In the genomic region with DNA sequence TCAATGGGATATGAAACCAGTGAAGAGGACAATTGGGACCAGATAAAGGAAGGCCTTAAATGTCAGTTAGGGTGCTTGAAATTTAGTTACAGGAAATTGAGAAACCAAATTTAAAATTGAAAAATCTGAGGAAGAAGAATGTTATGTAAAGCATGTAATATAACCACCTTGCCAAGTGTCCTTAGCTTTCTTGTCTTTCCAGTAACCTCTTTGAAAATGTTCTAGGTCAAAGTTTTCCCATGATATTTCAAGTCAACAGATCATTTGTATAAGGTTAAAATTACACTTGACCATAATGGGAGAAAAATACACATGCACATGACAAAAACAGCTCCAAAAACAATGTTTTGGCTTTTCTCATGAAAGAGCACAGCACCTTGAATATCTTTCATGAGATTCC, we compare ENCODE assay signal across 20 cellular contexts. TPM values are rescaled to one million over a fixed set of nuclear protein-coding genes. Genes with fewer than 3 reads are reported as not detected.
A peak's percentile ranks its signal among the peaks of the same experiment; 100 is the strongest.
DNase-seq lines count a peak whose midpoint lies in the region; ATAC-seq and TF ChIP-seq lines count a peak whose summit lies in the region.
"Had no signal": no experiment of that assay in that cellular context is flagged by ENCODE, and none has a peak within 500 bp of the region (broad histone marks: within the 10 kb centered on the region; RNA-seq: fewer than 3 reads in every experiment).

No MANE protein-coding gene starts in this region.

- H3K4me3 Mint-ChIP-seq in activated CD8-positive, alpha-beta T cell treated with anti-CD3 and anti-CD28 coated beads, Interleukin-2, amount 10 ng/mL, durations not matched to agents 7 days and 5 days = no peak overlapping the region
- H3K4me3 Mint-ChIP-seq: HFFc6 had no signal

- no peaks in the 10 kb centered on the region for H3K27me3 Mint-ChIP-seq in activated CD8-positive, alpha-beta T cell treated with anti-CD3 and anti-CD28 coated beads, Interleukin-2, amount 10 ng/mL, durations not matched to agents 7 days and 5 days (ENCODE audit: low read depth)
- H3K27me3 Mint-ChIP-seq: CD4-positive, alpha-beta memory T cell had no signal

- no peaks in the 10 kb centered on the region for H3K4me1 Mint-ChIP-seq in activated CD8-positive, alpha-beta T cell treated with anti-CD3 and anti-CD28 coated beads, Interleukin-2, amount 10 ng/mL, durations not matched to agents 7 days and 5 days (ENCODE audit: low read depth)
- H3K4me1 Mint-ChIP-seq: CD4-positive, alpha-beta memory T cell had no signal

- H3F3A ChIP-seq in GM23248 (ENCODE audit: insufficient read depth) = peaks cover 11% of the 10 kb centered on the region

- H3K27ac ChIP-seq in GM23248 (no peak overlapping the region), transverse colon (no peak overlapping the region)
- H3K27ac ChIP-seq: A549 had no signal

- intact Hi-C loops in transverse colon (cut with DNase I; ENCODE audit: low total_unique reads) = no loop called here

- H3K9ac ChIP-seq in GM23248 = no peak overlapping the region

- in situ Hi-C loops in GM23248 (cut with MboI) (no loop called here), transverse colon (cut with MboI; ENCODE audit: low pct_ligation_motif_present in 1 of 4, low pct_unique_long_range_greater_than_20kb in 1 of 4, low sequenced_read_pairs in 3 of 4) (no loop called here)

- H3K36me3 Mint-ChIP-seq in activated CD8-positive, alpha-beta T cell treated with anti-CD3 and anti-CD28 coated beads, Interleukin-2, amount 10 ng/mL, durations not matched to agents 7 days and 5 days (ENCODE audit: low read depth) = no peaks in the 10 kb centered on the region

- H3K9me2 ChIP-seq in GM23248 (ENCODE audit: insufficient read depth) = no peaks in the 10 kb centered on the region

- POLR2A ChIA-PET in activated CD8-positive, alpha-beta T cell treated with anti-CD3 and anti-CD28 coated beads, Interleukin-2, amount 10 ng/mL, durations not matched to agents 7 days and 5 days (lab: Charles Lee) = no interaction called here

- no peak overlapping the region for H3K27ac Mint-ChIP-seq in activated CD8-positive, alpha-beta T cell treated with anti-CD3 and anti-CD28 coated beads, Interleukin-2, amount 10 ng/mL, durations not matched to agents 7 days and 5 days
- H3K27ac Mint-ChIP-seq: CD4-positive, alpha-beta memory T cell; HFFc6 had no signal

- CTCF ChIA-PET in activated CD8-positive, alpha-beta T cell treated with anti-CD3 and anti-CD28 coated beads, Interleukin-2, amount 10 ng/mL, durations not matched to agents 7 days and 5 days (lab: Charles Lee) = interaction anchor here (1.7 kb wide), 1 partner anchor 19 kb away, joined by 7 read pairs; no protein-coding TSS in a partner anchor

- no peak for TF ChIP-seq EP300 in transverse colon (IDR thresholded peaks at IDR 0.05; ENCODE audit: low read depth)

- H3K36me3 ChIP-seq in GM23248 (ENCODE audit: low read depth) = no peaks in the 10 kb centered on the region
- no peaks in the 10 kb centered on the region for H3K36me3 ChIP-seq in transverse colon
- H3K36me3 ChIP-seq: HAP-1 had no signal

- H3K9me3 Mint-ChIP-seq in activated CD8-positive, alpha-beta T cell treated with anti-CD3 and anti-CD28 coated beads, Interleukin-2, amount 10 ng/mL, durations not matched to agents 7 days and 5 days (ENCODE audit: insufficient read depth) = no peaks in the 10 kb centered on the region
- H3K9me3 Mint-ChIP-seq: HFFc6 had no signal

- H4K20me1 ChIP-seq in GM23248 (ENCODE audit: insufficient read depth) = no peaks in the 10 kb centered on the region

- H2AFZ ChIP-seq in GM23248 = no peak overlapping the region

- no peak for ATAC-seq in activated CD8-positive, alpha-beta T cell treated with anti-CD3 and anti-CD28 coated beads, Interleukin-2, amount 10 ng/mL, durations not matched to agents 7 days and 5 days
- ATAC-seq: A549 had no signal

- H3K4me1 ChIP-seq in GM23248 (ENCODE audit: insufficient read depth) = peaks cover 19% of the 10 kb centered on the region
- no peaks in the 10 kb centered on the region for H3K4me1 ChIP-seq in transverse colon
- H3K4me1 ChIP-seq: A549, HAP-1 had no signal

- H3K79me2 ChIP-seq in GM23248 (ENCODE audit: insufficient read depth) = no peaks in the 10 kb centered on the region

- H3K4me3 ChIP-seq in GM23248 = no peak overlapping the region
- H3K4me3 ChIP-seq in choroid plexus epithelial cell (ENCODE audit: low read depth, low read length) = no peak overlapping the region
- no peak overlapping the region for H3K4me3 ChIP-seq in transverse colon
- H3K4me3 ChIP-seq: A549, HAP-1 had no signal

- H3K9me3 ChIP-seq in GM23248 (ENCODE audit: low read depth) = no peaks in the 10 kb centered on the region
- H3K9me3 ChIP-seq in transverse colon = no peaks in the 10 kb centered on the region
- H3K9me3 ChIP-seq: A549, HAP-1 had no signal

- no peak for DNase-seq in GM23248
- DNase-seq in choroid plexus epithelial cell (ENCODE audit: low read depth) = peak; percentile 58
- peak; percentile 41 for DNase-seq in iris pigment epithelial cell (ENCODE audit: low read depth)
- DNase-seq in activated CD8-positive, alpha-beta T cell treated with anti-CD3 and anti-CD28 coated beads, Interleukin-2, amount 10 ng/mL, durations not matched to agents 7 days and 5 days = no peak
- no peak for DNase-seq in transverse colon
- DNase-seq in T-helper 1 cell = no peak
- DNase-seq: 8988T; ACHN; C1 segment of cervical spinal cord; Calu3; CD4-positive, alpha-beta memory T cell; COR-L47; DMS53; DMS79 treated with DMSO at 0.1 percent for 48 hours; GF-D8; GOT3; HFFc6 had no signal

- TF ChIP-seq CTCF in choroid plexus epithelial cell (conservative IDR thresholded peaks at IDR 0.05; ENCODE audit: low read depth, low read length) = no peak
- TF ChIP-seq CTCF in transverse colon (IDR thresholded peaks at IDR 0.05) = no peak

- H3K27me3 ChIP-seq in GM23248 (replicated peaks; ENCODE audit: insufficient read depth) (no peaks in the 10 kb centered on the region), transverse colon (no peaks in the 10 kb centered on the region)

- peak overlapping the region; percentile 12 for H3K4me2 ChIP-seq in GM23248 (ENCODE audit: unreplicated experiment)
- H3K4me2 ChIP-seq: A549 had no signal

- TF ChIP-seq POLR2A in transverse colon (IDR thresholded peaks at IDR 0.05) = no peak

RNA-seq across cellular contexts. Expression of a gene that starts 21.1 kb away (rescaled TPM):
- total RNA-seq in GM23248 (2014; rRNA removed; shearing (Covaris generic)) = 418 and 440 TPM in 2 replicates
- polyA plus RNA-seq in GM23248 (2016; fragmentation: Nextera tagmentation; extraction: Ambion mirVana) = 1,207 and 1,226 TPM in 2 replicates
- total RNA-seq in activated CD8-positive, alpha-beta T cell treated with anti-CD3 and anti-CD28 coated beads, Interleukin-2, amount 10 ng/mL, durations not matched to agents 7 days and 5 days = not detected
- 10 to 100 TPM in 1 of 4 donors, 1 to 10 TPM in 3; 1.2 to 24.3 (median 6.3) TPM for total RNA-seq in transverse colon
- total RNA-seq: CD4-positive, alpha-beta memory T cell; G401 had no signal

Comparison
In these comparisons a context has a peak if more than half of its experiments do, and no peak if none do; other contexts are left out.
1. DNase-seq: peak in choroid plexus epithelial cell (single experiment) and iris pigment epithelial cell (single experiment); none in GM23248 (single experiment), activated CD8-positive, alpha-beta T cell treated with anti-CD3 and anti-CD28 coated beads, Interleukin-2, amount 10 ng/mL, durations not matched to agents 7 days and 5 days (single experiment), transverse colon (single experiment) and T-helper 1 cell (0 of 5).
2. RNA of a gene that starts 21.1 kb away (total RNA-seq): 418 to 440 TPM in GM23248; 1.2 to 24.3 TPM in transverse colon and not detected in activated CD8-positive, alpha-beta T cell treated with anti-CD3 and anti-CD28 coated beads, Interleukin-2, amount 10 ng/mL, durations not matched to agents 7 days and 5 days; every median in the first group is over 10 times any median in the second.